Comparison of ENCODE assay signal across 9 cellular contexts in genomic region chr2:46010925-46011490, GRCh38.
DNase-seq lines count a peak whose midpoint lies in the region; TF ChIP-seq lines count a peak whose summit lies in the region.
"Had no signal": no experiment of that assay in that cellular context is flagged by ENCODE, and none has a peak within 500 bp of the region (broad histone marks: within the 10 kb centered on the region; RNA-seq: fewer than 3 reads in every experiment).

No MANE protein-coding gene starts in this region.

- H3K27ac ChIP-seq in AG04450 (ENCODE audit: low read depth, low read length), result no peak overlapping the region

- H3K9me3 ChIP-seq in AG04450 (ENCODE audit: control insufficient read depth, insufficient read depth, low read length), result peaks cover 7% of the 10 kb centered on the region
- H3K9me3 ChIP-seq: HAP-1 had no signal

- in situ Hi-C loops in T47D (cut with HindIII; ENCODE audit: low pct_unique_long_range_greater_than_20kb, low sequenced_read_pairs), result no loop called here

- CTCF ChIA-PET in AG04450 (lab: Charles Lee), result interaction anchor here (0.6 to 2.3 kb wide), 21 partner anchors 18 to 449 kb away, joined by 3 to 11 read pairs (median 4); partner anchors contain the start of gene EPAS1

- H3K36me3 ChIP-seq in kidney epithelial cell (ENCODE audit: control insufficient read depth, insufficient read depth, low read length), result no peaks in the 10 kb centered on the region
- H3K36me3 ChIP-seq: HAP-1 had no signal

- H3K4me3 ChIP-seq in AG04450 (ENCODE audit: low read depth, low read length) (no peak overlapping the region), kidney epithelial cell (ENCODE audit: low read depth, low read length) (no peak overlapping the region)
- H3K4me3 ChIP-seq: HAP-1 had no signal

- POLR2A ChIA-PET in AG04450 (lab: Yijun Ruan, JAX), result interaction anchor here (0.6 to 1.9 kb wide), 2 partner anchors 286 to 450 kb away, joined by 3 to 4 read pairs; partner anchors contain the start of gene EPAS1

- TF ChIP-seq CTCF in AG04450 (IDR thresholded peaks at IDR 0.05; ENCODE audit: low read depth, low read length) (peak; percentile 64), GM12874 (IDR thresholded peaks at IDR 0.05; ENCODE audit: insufficient read depth, low read depth, low read length) (peak; percentile 30; the same call in 1 of the 2 replicates), kidney epithelial cell (IDR thresholded peaks at IDR 0.05; ENCODE audit: insufficient read depth, low read length, poor library complexity, severe bottlenecking) (peak; percentile 57)

- H3K27me3 ChIP-seq in AG04450 (ENCODE audit: control insufficient read depth, insufficient read depth, low read length), result no peaks in the 10 kb centered on the region
- no peaks in the 10 kb centered on the region for H3K27me3 ChIP-seq in kidney epithelial cell (ENCODE audit: control insufficient read depth, insufficient read depth, low read length)

- DNase-seq in AG04450 (ENCODE audit: low read depth, low spot score) (no peak), NCI-H345 (lab: John Stamatoyannopoulos, UW) (peak; percentile 28), T47D (ENCODE audit: low read depth in 1 of 2, low spot score in 1 of 2) (peak; percentile 28 to 60), kidney epithelial cell (ENCODE audit: low read depth) (no peak), GOT3 (lab: John Stamatoyannopoulos, UW) (no peak), NCI-H774 (lab: John Stamatoyannopoulos, UW) (no peak)
- no peak for DNase-seq in stimulated activated CD8-positive, alpha-beta memory T cell treated with anti-CD3 and anti-CD28 coated beads, Interleukin-4, amount 100 ng/mL, for 48 hours

Comparison
In these comparisons a context has a peak if more than half of its experiments do, and no peak if none do; other contexts are left out.
1. DNase-seq: peak in NCI-H345 (single experiment) and T47D (2 of 2); none in AG04450 (single experiment), kidney epithelial cell (single experiment), GOT3 (single experiment), NCI-H774 (single experiment) and stimulated activated CD8-positive, alpha-beta memory T cell treated with anti-CD3 and anti-CD28 coated beads, Interleukin-4, amount 100 ng/mL, for 48 hours (single experiment).
2. Peak in every context shown above with its lines, with median percentiles within 50 percentile points of each other: CTCF ChIP-seq.